17 cellular contexts compared by ENCODE assay signal in genomic region chr7:155862516-155863257, GRCh38. TPM values are rescaled to one million over a fixed set of nuclear protein-coding genes. Genes with fewer than 3 reads are reported as not detected.
DNase-seq lines count a peak whose midpoint lies in the region; ATAC-seq and TF ChIP-seq lines count a peak whose summit lies in the region.
"Had no signal": no experiment of that assay in that cellular context is flagged by ENCODE, and none has a peak within 500 bp of the region (broad histone marks: within the 10 kb centered on the region; RNA-seq: fewer than 3 reads in every experiment).

No MANE protein-coding gene starts in this region.

- H3K36me3 ChIP-seq in OCI-LY7 (ENCODE audit: insufficient read depth, low read length) = no peaks in the 10 kb centered on the region
- no peaks in the 10 kb centered on the region for H3K36me3 ChIP-seq in suprapubic skin
- H3K36me3 ChIP-seq: HAP-1, tibial artery had no signal

- H3K9me3 ChIP-seq in OCI-LY7 (ENCODE audit: low read length) (no peaks in the 10 kb centered on the region), suprapubic skin (no peaks in the 10 kb centered on the region)
- H3K9me3 ChIP-seq: HAP-1, tibial artery had no signal

- no peaks in the 10 kb centered on the region for H3K79me2 ChIP-seq in OCI-LY7 (ENCODE audit: insufficient read depth, low read depth, low read length)

- POLR2A ChIA-PET in OCI-LY7 (lab: Charles Lee) = interaction anchor here (1.2 kb wide), 1 partner anchor 32 kb away, joined by 3 read pairs; no protein-coding TSS in a partner anchor

- no peak for ATAC-seq in GM21717 (IDR thresholded peaks at IDR 0.05; ENCODE audit: unreplicated experiment)

- DNase-seq in NCI-H748 (lab: John Stamatoyannopoulos, UW; ENCODE audit: unreplicated experiment) (peak; percentile 54), NCI-H748 treated with DMSO at 0.1 percent for 48 hours (lab: John Stamatoyannopoulos, UW) (no peak), OCI-LY7 (ENCODE audit: low spot score) (no peak), epithelial cell of esophagus (ENCODE audit: low read depth) (no peak), suprapubic skin (ENCODE audit: low spot score in 2 of 2) (peak; percentile 44 to 48), NCI-H146 (lab: John Stamatoyannopoulos, UW) (no peak), cerebellum (ENCODE audit: low spot score) (no peak)
- DNase-seq: 8988T; activated naive CD8-positive, alpha-beta T cell treated with anti-CD3 and anti-CD28 coated beads for 36 hours; naive B cell; NCI-H2081 treated with DMSO at 0.1 percent for 48 hours; OCI-M1 had no signal

- H3K27ac ChIP-seq in OCI-LY7 (ENCODE audit: low read depth, low read length, poor library complexity, severe bottlenecking) = no peak overlapping the region
- no peak overlapping the region for H3K27ac ChIP-seq in suprapubic skin
- H3K27ac ChIP-seq: KMS-11, tibial artery had no signal

- intact Hi-C loops in OCI-LY7 (cut with micrococcal nuclease; ENCODE audit: unreplicated experiment) = no loop called here

- CTCF ChIA-PET in OCI-LY7 (lab: Charles Lee; ENCODE audit: unreplicated experiment) = no interaction called here

- TF ChIP-seq EP300 in suprapubic skin (IDR thresholded peaks at IDR 0.05) = no peak

- H3K4me2 ChIP-seq in OCI-LY7 (ENCODE audit: low read length) = no peak overlapping the region
- H3K4me2 ChIP-seq: KMS-11 had no signal

- H4K20me1 ChIP-seq in OCI-LY7 (ENCODE audit: insufficient read depth, low read length) = no peaks in the 10 kb centered on the region

- no peak overlapping the region for H2AFZ ChIP-seq in OCI-LY7 (ENCODE audit: low read length)

- TF ChIP-seq POLR2A in suprapubic skin (IDR thresholded peaks at IDR 0.05) = no peak

- no peak overlapping the region for H3K4me3 ChIP-seq in OCI-LY7 (ENCODE audit: low read depth, low read length, poor library complexity, severe bottlenecking)
- H3K4me3 ChIP-seq in epithelial cell of esophagus (ENCODE audit: low read length) = no peak overlapping the region
- H3K4me3 ChIP-seq in suprapubic skin = no peak overlapping the region
- H3K4me3 ChIP-seq: HAP-1, tibial artery had no signal

- peaks cover 20% of the 10 kb centered on the region for H3K27me3 ChIP-seq in suprapubic skin

- 67% methylated on average over 8 of the region's 17 CpGs for WGBS in suprapubic skin

- H3K9me2 ChIP-seq in OCI-LY7 (ENCODE audit: insufficient read depth, low read length) = no peaks in the 10 kb centered on the region

- no peaks in the 10 kb centered on the region for H3K4me1 ChIP-seq in OCI-LY7 (ENCODE audit: insufficient read depth, low read length, poor library complexity, severe bottlenecking)
- no peaks in the 10 kb centered on the region for H3K4me1 ChIP-seq in suprapubic skin
- H3K4me1 ChIP-seq: HAP-1, tibial artery had no signal

- BruUV-seq in OCI-LY7 (replicated peaks; lab: Mats Ljungman, UMichigan) = no TSS peak

- peak; percentile 54 for TF ChIP-seq CTCF in OCI-LY7 (conservative IDR thresholded peaks at IDR 0.05; ENCODE audit: low read length)
- peak; percentile 16 for TF ChIP-seq CTCF in epithelial cell of esophagus (IDR thresholded peaks at IDR 0.05; ENCODE audit: insufficient read depth, low read depth, low read length, missing control alignments)
- no peak for TF ChIP-seq CTCF in suprapubic skin (IDR thresholded peaks at IDR 0.05)

RNA-seq across cellular contexts. Expression of gene SHH, which starts 50.4 kb away (rescaled TPM):
- total RNA-seq in OCI-LY7 (2014; rRNA removed; shearing (Covaris generic)) = not detected in 2 replicates
- total RNA-seq in OCI-LY7 (2022) (not detected in 2 replicates), suprapubic skin (under 1 TPM in 2 of 4 donors, not detected in 2; 0.21 to 0.68 TPM), cerebellum (3.4 TPM)
- total RNA-seq: activated naive CD8-positive, alpha-beta T cell treated with anti-CD3 and anti-CD28 coated beads for 36 hours; skeletal muscle tissue had no signal

Comparison
In these comparisons a context has a peak if more than half of its experiments do, and no peak if none do; other contexts are left out.
1. DNase-seq: peak in NCI-H748 (single experiment) and suprapubic skin (2 of 2); none in NCI-H748 treated with DMSO at 0.1 percent for 48 hours (single experiment), OCI-LY7 (single experiment), epithelial cell of esophagus (single experiment), NCI-H146 (single experiment) and cerebellum (single experiment).
2. CTCF ChIP-seq: peak in OCI-LY7 (single experiment) and epithelial cell of esophagus (single experiment); none in suprapubic skin (0 of 2).